10 cellular contexts compared by ENCODE assay signal in genomic region chr1:157390646-157391045, GRCh38.
A peak's percentile ranks its signal among the peaks of the same experiment; 100 is the strongest.
DNase-seq lines count a peak whose midpoint lies in the region; ATAC-seq and TF ChIP-seq lines count a peak whose summit lies in the region.
"Had no signal": no experiment of that assay in that cellular context is flagged by ENCODE, and none has a peak within 500 bp of the region (broad histone marks: within the 10 kb centered on the region; RNA-seq: fewer than 3 reads in every experiment).

No MANE protein-coding gene starts in this region.

- DNase-seq in HFF-Myc (ENCODE audit: extremely low read depth, low read depth) (peak; percentile 87), amniotic epithelial cell (ENCODE audit: low read depth) (peak; percentile 75), foreskin fibroblast (peak; percentile 72 to 86)
- no peak for DNase-seq in CD8-positive, alpha-beta T cell
- no peak for DNase-seq in T-helper 2 cell treated with Interferon-gamma antibody and Interleukin-4, amounts not matched to agents 5 μg/mL and 100 μg/mL, for 36 hours (ENCODE audit: low spot score)
- DNase-seq in activated effector memory CD4-positive, alpha-beta T cell treated with anti-CD3 and anti-CD28 coated beads, Interleukin-2, amount 50 U/mL, for 16 hours: no peak
- DNase-seq: activated CD4-positive, CD25-positive, alpha-beta regulatory T cell; NCI-H2227 treated with DMSO at 0.1 percent for 48 hours had no signal

- no peak overlapping the region for H3K27ac ChIP-seq in stomach smooth muscle (ENCODE audit: low read length)
- H3K27ac ChIP-seq in CD8-positive, alpha-beta T cell (ENCODE audit: low read depth, low read length): no peak overlapping the region

- CTCF ChIA-PET in CD8-positive, alpha-beta T cell (lab: Charles Lee): interaction anchor here (0.9 kb wide), 1 partner anchor 20 kb away, joined by 3 read pairs; no protein-coding TSS in a partner anchor

- no peaks in the 10 kb centered on the region for H3K9me3 Mint-ChIP-seq in CD8-positive, alpha-beta T cell
- H3K9me3 Mint-ChIP-seq in T-helper 2 cell treated with Interferon-gamma antibody and Interleukin-4, amounts not matched to agents 5 μg/mL and 100 μg/mL, for 36 hours: no peaks in the 10 kb centered on the region

- H3K27me3 Mint-ChIP-seq in CD8-positive, alpha-beta T cell (ENCODE audit: low read depth): peaks cover 20% of the 10 kb centered on the region
- H3K27me3 Mint-ChIP-seq in T-helper 2 cell treated with Interferon-gamma antibody and Interleukin-4, amounts not matched to agents 5 μg/mL and 100 μg/mL, for 36 hours (ENCODE audit: low read depth): peaks cover 20% of the 10 kb centered on the region

- no peaks in the 10 kb centered on the region for H3K9me3 ChIP-seq in stomach smooth muscle (ENCODE audit: control insufficient read depth in 2 of 2, low read length in 2 of 2)
- no peaks in the 10 kb centered on the region for H3K9me3 ChIP-seq in CD8-positive, alpha-beta T cell (ENCODE audit: low read length)

- no peak overlapping the region for H3K4me3 Mint-ChIP-seq in CD8-positive, alpha-beta T cell
- H3K4me3 Mint-ChIP-seq in T-helper 2 cell treated with Interferon-gamma antibody and Interleukin-4, amounts not matched to agents 5 μg/mL and 100 μg/mL, for 36 hours: no peak overlapping the region

- no peaks in the 10 kb centered on the region for H3K36me3 ChIP-seq in stomach smooth muscle (ENCODE audit: control insufficient read depth in 2 of 2, insufficient read depth in 2 of 2, low read length in 2 of 2)
- no peaks in the 10 kb centered on the region for H3K36me3 ChIP-seq in CD8-positive, alpha-beta T cell (ENCODE audit: insufficient read depth, low read length)

- H3K4me1 Mint-ChIP-seq in CD8-positive, alpha-beta T cell (ENCODE audit: low read depth): no peaks in the 10 kb centered on the region
- H3K4me1 Mint-ChIP-seq in T-helper 2 cell treated with Interferon-gamma antibody and Interleukin-4, amounts not matched to agents 5 μg/mL and 100 μg/mL, for 36 hours (ENCODE audit: low read depth): no peaks in the 10 kb centered on the region

- H3K9ac ChIP-seq in stomach smooth muscle (ENCODE audit: low read length in 2 of 2): no peak overlapping the region

- intact Hi-C loops in CD8-positive, alpha-beta T cell (cut with DNase I, micrococcal nuclease): no loop called here

- no peaks in the 10 kb centered on the region for H3K27me3 ChIP-seq in stomach smooth muscle (ENCODE audit: control insufficient read depth in 1 of 2, insufficient read depth in 2 of 2, low read length in 2 of 2)
- H3K27me3 ChIP-seq in CD8-positive, alpha-beta T cell (ENCODE audit: insufficient read depth, low read length): no peaks in the 10 kb centered on the region

- H3K4me3 ChIP-seq in HFF-Myc (replicated peaks; ENCODE audit: low read depth, low read length) (no peak overlapping the region), foreskin fibroblast (ENCODE audit: low read depth in 1 of 2, low read length in 2 of 2) (no peak overlapping the region), stomach smooth muscle (ENCODE audit: low read length in 2 of 2) (peak overlapping the region; percentile 41 to 46)
- H3K4me3 ChIP-seq in CD8-positive, alpha-beta T cell (ENCODE audit: low read depth, low read length): no peak overlapping the region

- peaks cover 5% of the 10 kb centered on the region for H3K4me1 ChIP-seq in stomach smooth muscle (ENCODE audit: control insufficient read depth, insufficient read depth, low read length)
- H3K4me1 ChIP-seq in CD8-positive, alpha-beta T cell (ENCODE audit: insufficient read depth, low read length): no peaks in the 10 kb centered on the region

- H3K27ac Mint-ChIP-seq in CD8-positive, alpha-beta T cell: no peak overlapping the region
- no peak overlapping the region for H3K27ac Mint-ChIP-seq in T-helper 2 cell treated with Interferon-gamma antibody and Interleukin-4, amounts not matched to agents 5 μg/mL and 100 μg/mL, for 36 hours

- POLR2A ChIA-PET in CD8-positive, alpha-beta T cell (lab: Charles Lee): no interaction called here

- H3K36me3 Mint-ChIP-seq in CD8-positive, alpha-beta T cell: no peaks in the 10 kb centered on the region
- H3K36me3 Mint-ChIP-seq in T-helper 2 cell treated with Interferon-gamma antibody and Interleukin-4, amounts not matched to agents 5 μg/mL and 100 μg/mL, for 36 hours (ENCODE audit: low read depth): no peaks in the 10 kb centered on the region

- TF ChIP-seq CTCF in HFF-Myc (IDR thresholded peaks at IDR 0.05; ENCODE audit: low read depth, low read length, missing control alignments) (no peak), foreskin fibroblast (IDR thresholded peaks at IDR 0.05; ENCODE audit: low read depth, low read length) (no peak)
- TF ChIP-seq CTCF in CD8-positive, alpha-beta T cell (IDR thresholded peaks at IDR 0.05): no peak

- ATAC-seq in CD8-positive, alpha-beta T cell: no peak
- ATAC-seq in GM19035 (IDR thresholded peaks at IDR 0.05; ENCODE audit: unreplicated experiment): no peak

Comparison
In these comparisons a context has a peak if more than half of its experiments do, and no peak if none do; other contexts are left out.
1. DNase-seq: peak in HFF-Myc (single experiment), amniotic epithelial cell (single experiment) and foreskin fibroblast (2 of 2); none in CD8-positive, alpha-beta T cell (0 of 7), T-helper 2 cell treated with Interferon-gamma antibody and Interleukin-4, amounts not matched to agents 5 μg/mL and 100 μg/mL, for 36 hours (single experiment) and activated effector memory CD4-positive, alpha-beta T cell treated with anti-CD3 and anti-CD28 coated beads, Interleukin-2, amount 50 U/mL, for 16 hours (single experiment).
2. H3K4me3 ChIP-seq: peak in stomach smooth muscle (2 of 2); none in HFF-Myc (single experiment), foreskin fibroblast (0 of 2) and CD8-positive, alpha-beta T cell (single experiment).